18 cellular contexts compared by ENCODE assay signal in the genomic region with DNA sequence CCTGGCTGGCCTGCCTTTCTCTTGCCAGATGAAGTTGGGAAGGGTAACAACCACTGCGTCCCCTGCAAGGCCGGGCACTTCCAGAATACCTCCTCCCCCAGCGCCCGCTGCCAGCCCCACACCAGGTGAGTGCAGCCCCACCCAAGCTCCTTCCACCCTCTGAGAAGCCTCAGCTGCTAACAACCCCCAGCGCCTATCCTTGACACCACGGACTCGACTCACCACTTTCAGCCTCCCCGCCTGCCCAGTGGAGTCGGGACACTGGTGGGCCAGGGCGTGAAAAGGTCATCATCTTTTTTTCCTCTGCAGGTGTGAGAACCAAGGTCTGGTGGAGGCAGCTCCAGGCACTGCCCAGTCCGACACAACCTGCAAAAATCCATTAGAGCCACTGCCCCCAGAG. TPM values are rescaled to one million over a fixed set of nuclear protein-coding genes. Genes with fewer than 3 reads are reported as not detected.
DNase-seq lines count a peak whose midpoint lies in the region; ATAC-seq and TF ChIP-seq lines count a peak whose summit lies in the region.
"Had no signal": no experiment of that assay in that cellular context is flagged by ENCODE, and none has a peak within 500 bp of the region (broad histone marks: within the 10 kb centered on the region; RNA-seq: fewer than 3 reads in every experiment).

No MANE protein-coding gene starts in this region.

- no peak for TF ChIP-seq CTCF in 22Rv1 (IDR thresholded peaks at IDR 0.05)
- no peak for TF ChIP-seq CTCF in PC-9 (conservative IDR thresholded peaks at IDR 0.05)
- TF ChIP-seq CTCF in gastroesophageal sphincter (IDR thresholded peaks at IDR 0.05) = no peak

- CTCF ChIA-PET in PC-9 (lab: Charles Lee) = interaction anchor here (0.7 kb wide), 1 partner anchor 50 kb away, joined by 4 read pairs; no protein-coding TSS in a partner anchor

- no peak for TF ChIP-seq EP300 in gastroesophageal sphincter (IDR thresholded peaks at IDR 0.05)

- POLR2A ChIA-PET in PC-9 (lab: Charles Lee; ENCODE audit: unreplicated experiment) = interaction anchor here (0.6 kb wide), 2 partner anchors 51 to 63 kb away, joined by 4 read pairs; no protein-coding TSS in a partner anchor

- BruUV-seq in PC-9 (replicated peaks; lab: Mats Ljungman, UMichigan) = no TSS peak

- no peaks in the 10 kb centered on the region for H3K9me2 ChIP-seq in PC-9 (ENCODE audit: insufficient read depth)

- H3K27me3 ChIP-seq in PC-9 (ENCODE audit: insufficient read depth, low read depth) (no peaks in the 10 kb centered on the region), gastroesophageal sphincter (no peaks in the 10 kb centered on the region)

- peaks cover 29% of the 10 kb centered on the region for H3K4me1 ChIP-seq in PC-9 (replicated peaks; ENCODE audit: insufficient read depth)
- H3K4me1 ChIP-seq in gastroesophageal sphincter = peaks cover 0 to 72% (median 19%) of the 10 kb centered on the region in 3 donors

- H3K36me3 ChIP-seq in PC-9 (ENCODE audit: low read depth) (peaks cover 35% of the 10 kb centered on the region), gastroesophageal sphincter (peaks cover 0 to 53% of the 10 kb centered on the region in 2 donors)

- H3K27ac ChIP-seq in 22Rv1 (peak overlapping the region; percentile 94), PC-9 (no peak overlapping the region), gastroesophageal sphincter (peak overlapping the region in 3 of 4 donors; percentile 53 to 97 (median 94))

- ATAC-seq in gastroesophageal sphincter = no peak
- ATAC-seq: activated CD8-positive, alpha-beta memory T cell treated with anti-CD3 and anti-CD28 coated beads, Interleukin-2, amount 10 ng/mL, durations not matched to agents 7 days and 5 days; CD8-positive, alpha-beta T cell; naive thymus-derived CD8-positive, alpha-beta T cell; psoas muscle; stimulated activated memory B cell treated with anti-CD40 and anti-IgM and Interleukin-4, amounts not matched to agents 10 μg/mL and 1 μg/mL and 100 μg/mL, for 72 hours had no signal

- no peak overlapping the region for H2AFZ ChIP-seq in PC-9

- H3F3A ChIP-seq in PC-9 (ENCODE audit: insufficient read depth, low read depth) = peaks cover 41% of the 10 kb centered on the region

- 88% methylated on average over 1 of the region's 11 CpGs; no CpG with 5 or more reads in 1 of the 2 donors for WGBS in gastroesophageal sphincter (ENCODE audit: low coverage in 1 of 2), 2 donors

- TF ChIP-seq POLR2A in gastroesophageal sphincter (IDR thresholded peaks at IDR 0.05) = no peak

- intact Hi-C loops in PC-9 (cut with micrococcal nuclease; ENCODE audit: unreplicated experiment) = no loop called here

- peak overlapping the region; percentile 94 for H3K4me2 ChIP-seq in PC-9

- peaks cover 52% of the 10 kb centered on the region for H3K79me2 ChIP-seq in PC-9 (ENCODE audit: low read depth)

- H4K20me1 ChIP-seq in PC-9 (ENCODE audit: insufficient read depth) = peaks cover 3% of the 10 kb centered on the region

- no peak overlapping the region for H3K4me3 ChIP-seq in PC-9
- H3K4me3 ChIP-seq in gastroesophageal sphincter = no peak overlapping the region

- DNase-seq in PC-9 (no peak), OCI-M2 (lab: John Stamatoyannopoulos, UW; ENCODE audit: unreplicated experiment) (no peak), H4 (ENCODE audit: low spot score) (no peak), NCI-H1417 treated with DMSO at 0.1 percent for 48 hours (lab: John Stamatoyannopoulos, UW) (no peak)
- DNase-seq: activated CD8-positive, alpha-beta memory T cell treated with anti-CD3 and anti-CD28 coated beads, Interleukin-2, amount 10 ng/mL, durations not matched to agents 7 days and 5 days; activated effector memory CD4-positive, alpha-beta T cell treated with anti-CD3 and anti-CD28 coated beads, Interleukin-2, amount 50 U/mL, for 16 hours; amygdala; CD8-positive, alpha-beta T cell; naive thymus-derived CD8-positive, alpha-beta T cell; NCI-H2081 treated with DMSO at 0.1 percent for 48 hours; NCI-H526; psoas muscle; T-helper 9 cell had no signal

- H3K9me3 ChIP-seq in PC-9 (ENCODE audit: insufficient read depth, low read depth) (no peaks in the 10 kb centered on the region), gastroesophageal sphincter (no peaks in the 10 kb centered on the region)
- H3K9me3 ChIP-seq: psoas muscle had no signal

RNA-seq across cellular contexts. Expression of a gene that starts 2.1 kb away (rescaled TPM):
- total RNA-seq in PC-9 (2021) (178 and 185 TPM in 2 replicates), gastroesophageal sphincter (100 to 1,000 TPM in 3 of 4 donors, 10 to 100 TPM in 1; 86.5 to 139 (median 119) TPM)
- total RNA-seq in H4 (2014; rRNA removed; shearing (Covaris generic)) = 19.5 and 31.5 TPM in 2 replicates
- total RNA-seq: OCI-LY7 had no signal

RNA-seq across cellular contexts. Expression of a gene that starts 10.7 kb away (rescaled TPM):
- total RNA-seq in PC-9 (2021) (460 and 549 TPM in 2 replicates), gastroesophageal sphincter (10 to 100 TPM in 1 of 4 donors, 1 to 10 TPM in 1, under 1 TPM in 1, not detected in 1; 0.62 to 19.9 (median 5.2) TPM)
- total RNA-seq in H4 (2014; rRNA removed; shearing (Covaris generic)) = 1.7 and 2.1 TPM in 2 replicates
- total RNA-seq: A673 had no signal

RNA-seq across cellular contexts. Expression of a gene that starts 44.2 kb away (rescaled TPM):
- total RNA-seq in PC-9 (2021) (144 and 165 TPM in 2 replicates), gastroesophageal sphincter (100 to 1,000 TPM; 150 to 356 (median 227) TPM)
- 320 and 327 TPM in 2 replicates for total RNA-seq in H4 (2014; rRNA removed; shearing (Covaris generic))

RNA-seq across cellular contexts. Expression of a gene that starts 58.7 kb away (rescaled TPM):
- total RNA-seq in PC-9 (2021) = not detected in 2 replicates
- under 1 TPM in 2 of 4 donors, not detected in 2; 0.45 to 0.89 TPM for total RNA-seq in gastroesophageal sphincter
- not detected in 2 replicates for total RNA-seq in H4 (2014; rRNA removed; shearing (Covaris generic))
- total RNA-seq: A673 had no signal

Comparison
In these comparisons a context has a peak if more than half of its experiments do, and no peak if none do; other contexts are left out.
1. RNA of a gene that starts 10.7 kb away (total RNA-seq): 460 to 549 TPM in PC-9; 0.62 to 19.9 TPM in gastroesophageal sphincter and 1.7 to 2.1 TPM in H4; every median in the first group is over 10 times any median in the second.